Comparison of ENCODE assay signal across 10 cellular contexts in the genomic region with DNA sequence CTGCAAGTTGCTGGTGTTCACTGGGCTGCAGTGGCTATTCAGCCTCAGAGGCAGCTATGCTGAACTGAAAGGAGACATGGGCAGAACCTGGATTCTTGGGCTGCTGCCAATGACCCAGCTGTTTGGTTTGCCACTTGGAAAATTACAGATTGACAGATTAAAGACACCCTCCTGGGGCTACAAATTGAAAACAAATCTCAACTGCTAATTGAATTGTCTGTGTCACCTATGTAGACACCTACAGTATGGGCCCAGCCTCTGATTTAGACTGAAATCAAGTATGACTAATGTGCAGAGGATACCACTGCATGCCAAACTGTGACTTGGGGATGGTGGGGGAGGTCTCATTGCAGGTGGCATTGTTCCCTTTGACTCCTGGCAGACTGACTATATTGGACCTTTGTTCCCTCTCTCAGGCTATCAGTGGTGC. TPM values are rescaled to one million over a fixed set of nuclear protein-coding genes. Genes with fewer than 3 reads are reported as not detected.
DNase-seq lines count a peak whose midpoint lies in the region; ATAC-seq and TF ChIP-seq lines count a peak whose summit lies in the region.
"Had no signal": no experiment of that assay in that cellular context is flagged by ENCODE, and none has a peak within 500 bp of the region (broad histone marks: within the 10 kb centered on the region; RNA-seq: fewer than 3 reads in every experiment).

No MANE protein-coding gene starts in this region.

- no peaks in the 10 kb centered on the region for H3K9me3 Mint-ChIP-seq in activated naive CD8-positive, alpha-beta T cell treated with anti-CD3 and anti-CD28 coated beads, Interleukin-2, amount 50 U/mL, for 24 hours

- no peaks in the 10 kb centered on the region for H3K27me3 Mint-ChIP-seq in activated naive CD8-positive, alpha-beta T cell treated with anti-CD3 and anti-CD28 coated beads, Interleukin-2, amount 50 U/mL, for 24 hours

- H3K27ac ChIP-seq in HEK293 (ENCODE audit: extremely low read depth, low read depth, low read length) = no peak overlapping the region
- H3K27ac ChIP-seq: upper lobe of left lung had no signal

- H3K4me3 ChIP-seq in HEK293 (ENCODE audit: low read depth, low read length) (no peak overlapping the region), mucosa of descending colon (no peak overlapping the region)
- H3K4me3 ChIP-seq: upper lobe of left lung had no signal

- ATAC-seq in activated naive CD8-positive, alpha-beta T cell treated with anti-CD3 and anti-CD28 coated beads, Interleukin-2, amount 50 U/mL, for 24 hours = peak; percentile 14
- ATAC-seq in mucosa of descending colon (peak; percentile 7), HG03457 (IDR thresholded peaks at IDR 0.05; ENCODE audit: unreplicated experiment) (no peak), GM18502 (IDR thresholded peaks at IDR 0.05; ENCODE audit: poor library complexity, unreplicated experiment) (no peak)

- no peak overlapping the region for H3K27ac Mint-ChIP-seq in activated naive CD8-positive, alpha-beta T cell treated with anti-CD3 and anti-CD28 coated beads, Interleukin-2, amount 50 U/mL, for 24 hours

- peaks cover 38% of the 10 kb centered on the region for H3K4me1 Mint-ChIP-seq in activated naive CD8-positive, alpha-beta T cell treated with anti-CD3 and anti-CD28 coated beads, Interleukin-2, amount 50 U/mL, for 24 hours

- no peaks in the 10 kb centered on the region for H3K9me3 ChIP-seq in HEK293 (ENCODE audit: control insufficient read depth, insufficient read depth, low read depth, low read length)
- no peaks in the 10 kb centered on the region for H3K9me3 ChIP-seq in mucosa of descending colon
- H3K9me3 ChIP-seq: upper lobe of left lung had no signal

- peak; percentile 14 for DNase-seq in NCI-H2196 (lab: John Stamatoyannopoulos, UW; ENCODE audit: unreplicated experiment)
- DNase-seq in NCI-H2196 treated with DMSO at 0.1 percent for 48 hours (lab: John Stamatoyannopoulos, UW; ENCODE audit: unreplicated experiment) = no peak
- DNase-seq in activated naive CD8-positive, alpha-beta T cell treated with anti-CD3 and anti-CD28 coated beads, Interleukin-2, amount 50 U/mL, for 24 hours = no peak
- no peak for DNase-seq in mucosa of descending colon
- no peak for DNase-seq in T-helper 9 cell
- DNase-seq: occipital lobe had no signal

- H3K36me3 ChIP-seq in HEK293 (ENCODE audit: control insufficient read depth in 2 of 2, insufficient read depth in 1 of 2, low read length in 2 of 2) = no peaks in the 10 kb centered on the region
- no peaks in the 10 kb centered on the region for H3K36me3 ChIP-seq in mucosa of descending colon (ENCODE audit: low read depth)

- CTCF ChIA-PET in HEK293 (lab: Yijun Ruan, JAX) = no interaction called here

- peaks cover 2% of the 10 kb centered on the region for H3K36me3 Mint-ChIP-seq in activated naive CD8-positive, alpha-beta T cell treated with anti-CD3 and anti-CD28 coated beads, Interleukin-2, amount 50 U/mL, for 24 hours (ENCODE audit: low read depth)

- H3K4me1 ChIP-seq in HEK293 (ENCODE audit: control insufficient read depth, insufficient read depth, low read length) = peaks cover 11% of the 10 kb centered on the region; the same call in 1 of the 2 replicates
- H3K4me1 ChIP-seq in mucosa of descending colon (ENCODE audit: low read depth) = no peaks in the 10 kb centered on the region

- H3K4me3 Mint-ChIP-seq in activated naive CD8-positive, alpha-beta T cell treated with anti-CD3 and anti-CD28 coated beads, Interleukin-2, amount 50 U/mL, for 24 hours = no peak overlapping the region

- intact Hi-C loops in mucosa of descending colon (cut with DNase I, micrococcal nuclease) = no loop called here

- TF ChIP-seq CTCF in HEK293 (tag by site-specific recombination; IDR thresholded peaks at IDR 0.05) (no peak), mucosa of descending colon (IDR thresholded peaks at IDR 0.05) (no peak)

- POLR2A ChIA-PET in HEK293 (lab: Yijun Ruan, JAX) = interaction anchor here (0.9 kb wide), 1 partner anchor 17 kb away, joined by 4 read pairs; no protein-coding TSS in a partner anchor

TF ChIP-seq in HEK293, 187 proteins besides CTCF, POLR2A, EP300 and RAD21:
- TF ChIP-seq, protein P1, sequence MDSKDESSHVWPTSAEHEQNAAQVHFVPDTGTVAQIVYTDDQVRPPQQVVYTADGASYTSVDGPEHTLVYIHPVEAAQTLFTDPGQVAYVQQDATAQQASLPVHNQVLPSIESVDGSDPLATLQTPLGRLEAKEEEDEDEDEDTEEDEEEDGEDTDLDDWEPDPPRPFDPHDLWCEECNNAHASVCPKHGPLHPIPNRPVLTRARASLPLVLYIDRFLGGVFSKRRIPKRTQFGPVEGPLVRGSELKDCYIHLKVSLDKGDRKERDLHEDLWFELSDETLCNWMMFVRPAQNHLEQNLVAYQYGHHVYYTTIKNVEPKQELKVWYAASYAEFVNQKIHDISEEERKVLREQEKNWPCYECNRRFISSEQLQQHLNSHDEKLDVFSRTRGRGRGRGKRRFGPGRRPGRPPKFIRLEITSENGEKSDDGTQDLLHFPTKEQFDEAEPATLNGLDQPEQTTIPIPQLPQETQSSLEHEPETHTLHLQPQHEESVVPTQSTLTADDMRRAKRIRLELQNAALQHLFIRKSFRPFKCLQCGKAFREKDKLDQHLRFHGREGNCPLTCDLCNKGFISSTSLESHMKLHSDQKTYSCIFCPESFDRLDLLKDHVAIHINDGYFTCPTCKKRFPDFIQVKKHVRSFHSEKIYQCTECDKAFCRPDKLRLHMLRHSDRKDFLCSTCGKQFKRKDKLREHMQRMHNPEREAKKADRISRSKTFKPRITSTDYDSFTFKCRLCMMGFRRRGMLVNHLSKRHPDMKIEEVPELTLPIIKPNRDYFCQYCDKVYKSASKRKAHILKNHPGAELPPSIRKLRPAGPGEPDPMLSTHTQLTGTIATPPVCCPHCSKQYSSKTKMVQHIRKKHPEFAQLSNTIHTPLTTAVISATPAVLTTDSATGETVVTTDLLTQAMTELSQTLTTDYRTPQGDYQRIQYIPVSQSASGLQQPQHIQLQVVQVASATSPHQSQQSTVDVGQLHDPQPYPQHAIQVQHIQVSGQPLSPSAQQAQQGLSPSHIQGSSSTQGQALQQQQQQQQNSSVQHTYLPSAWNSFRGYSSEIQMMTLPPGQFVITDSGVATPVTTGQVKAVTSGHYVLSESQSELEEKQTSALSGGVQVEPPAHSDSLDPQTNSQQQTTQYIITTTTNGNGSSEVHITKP (tag by site-specific recombination; IDR thresholded peaks at IDR 0.05) = 0 out of 2 replicates have a peak, but pooled peaks have one; percentile 19
- TF ChIP-seq ZNF548 (tag by site-specific recombination; IDR thresholded peaks at IDR 0.05) (no peak), ZNF426 (tag by site-specific recombination; IDR thresholded peaks at IDR 0.05) (no peak)

RNA-seq across cellular contexts. Expression of gene ITSN2, which starts 42.8 kb away (rescaled TPM):
- 10 to 100 TPM; 48.4 to 82.8 (median 54.0) TPM for total RNA-seq in mucosa of descending colon

Comparison
In these comparisons a context has a peak if more than half of its experiments do, and no peak if none do; other contexts are left out.
1. ATAC-seq: peak in activated naive CD8-positive, alpha-beta T cell treated with anti-CD3 and anti-CD28 coated beads, Interleukin-2, amount 50 U/mL, for 24 hours (single experiment) and mucosa of descending colon (single experiment); none in HG03457 (single experiment) and GM18502 (single experiment).